29 cellular contexts compared by ENCODE assay signal in genomic region chr3:57851304-57851703, GRCh38.
"Had no signal": no experiment of that assay in that cellular context is flagged by ENCODE, and none has a peak within 500 bp of the region (broad histone marks: within the 10 kb centered on the region; RNA-seq: fewer than 3 reads in every experiment).

No MANE protein-coding gene starts in this region.

- H3K27ac Mint-ChIP-seq: stimulated activated memory B cell treated with anti-CD40 and anti-IgM and Interleukin-4, amounts not matched to agents 10 μg/mL and 1 μg/mL and 100 μg/mL, for 72 hours; stimulated activated naive B cell treated with anti-CD40 and anti-IgM and Interleukin-4, amounts not matched to agents 10 μg/mL and 1 μg/mL and 100 μg/mL, for 72 hours; stimulated activated naive CD8-positive, alpha-beta T cell treated with anti-CD3 and anti-CD28 coated beads, Interleukin-15, Interleukin-2, amounts not matched to agents 100 ng/mL and 50 ng/mL, for 24 hours; type B pancreatic cell had no signal

- H3K4me3 ChIP-seq: stomach, suprapubic skin, testis, thoracic aorta, thyroid gland, tibial artery, tibial nerve, transverse colon, upper lobe of left lung, upper lobe of right lung, uterus, vagina had no signal

- H3K4me1 Mint-ChIP-seq: stimulated activated effector memory CD8-positive, alpha-beta T cell treated with anti-CD3 and anti-CD28 coated beads, Interleukin-12 subunit alpha, Interleukin-12 subunit beta, amount 100 ng/mL, for 72 hours; stimulated activated naive B cell treated with anti-CD40 and anti-IgM and Interleukin-4, amounts not matched to agents 10 μg/mL and 1 μg/mL and 100 μg/mL, for 72 hours; stimulated activated naive CD8-positive, alpha-beta T cell treated with anti-CD3 and anti-CD28 coated beads, Interleukin-15, amount 100 ng/mL, for 72 hours had no signal

- H3K36me3 ChIP-seq: thyroid gland, transverse colon, uterus had no signal

- DNase-seq: stimulated activated CD4-positive, alpha-beta T cell treated with anti-CD3 and anti-CD28 coated beads, Interleukin-2, amount 100 ng/mL, for 48 hours; stimulated activated CD4-positive, alpha-beta T cell treated with anti-CD3 and anti-CD28 coated beads, Interleukin-4, amount 100 ng/mL, for 1 hour; stimulated activated CD4-positive, alpha-beta T cell treated with anti-CD3 and anti-CD28 coated beads, Interleukin-4, amount 100 ng/mL, for 24 hours; stimulated activated CD4-positive, alpha-beta T cell treated with anti-CD3 and anti-CD28 coated beads, Interleukin-4, amount 100 ng/mL, for 4 hours; stimulated activated CD8-positive, alpha-beta memory T cell treated with anti-CD3 and anti-CD28 coated beads, Interleukin-4, amount 100 ng/mL, for 48 hours; stimulated activated naive B cell treated with anti-CD40 and anti-IgM and Interleukin-4, amounts not matched to agents 10 μg/mL and 1 μg/mL and 100 μg/mL, for 72 hours; stimulated activated naive CD4-positive, alpha-beta T cell; stimulated activated naive CD4-positive, alpha-beta T cell treated with Interleukin-2 at 50 U/mL for 16 hours; stimulated activated naive CD8-positive, alpha-beta T cell treated with anti-CD3 and anti-CD28 coated beads, Interleukin-15, amount 100 ng/mL, for 72 hours; stimulated activated naive CD8-positive, alpha-beta T cell treated with anti-CD3 and anti-CD28 coated beads, Interleukin-15, Interleukin-2, amounts not matched to agents 100 U/mL and 50 U/mL, for 24 hours; stomach; substantia nigra; testis; thyroid gland; tibial artery; transverse colon; trophoblast cell; upper lobe of left lung; upper lobe of right lung; uterus had no signal

- FAIRE-seq: urothelium cell line had no signal

- H3K4me1 ChIP-seq: suprapubic skin, testis, tibial artery, transverse colon, upper lobe of left lung, upper lobe of right lung, uterus, vagina had no signal

- H3K27ac ChIP-seq: stomach, suprapubic skin, testis, thoracic aorta, thyroid gland, tibial artery, tibial nerve, transverse colon, upper lobe of left lung, upper lobe of right lung, uterus, vagina had no signal

- H3K27me3 Mint-ChIP-seq: stimulated activated memory B cell treated with anti-CD40 and anti-IgM and Interleukin-4, amounts not matched to agents 10 μg/mL and 1 μg/mL and 100 μg/mL, for 72 hours; stimulated activated naive B cell treated with anti-CD40 and anti-IgM and Interleukin-4, amounts not matched to agents 10 μg/mL and 1 μg/mL and 100 μg/mL, for 72 hours; stimulated activated naive CD8-positive, alpha-beta T cell treated with anti-CD3 and anti-CD28 coated beads, Interleukin-15, amount 100 ng/mL, for 72 hours; stimulated activated naive CD8-positive, alpha-beta T cell treated with anti-CD3 and anti-CD28 coated beads, Interleukin-15, Interleukin-2, amounts not matched to agents 100 ng/mL and 50 ng/mL, for 24 hours; type B pancreatic cell had no signal

- ATAC-seq: stimulated activated effector memory CD8-positive, alpha-beta T cell treated with anti-CD3 and anti-CD28 coated beads, Interleukin-12 subunit alpha, Interleukin-12 subunit beta, amount 100 ng/mL, for 72 hours; stimulated activated memory B cell treated with anti-CD40 and anti-IgM and Interleukin-4, amounts not matched to agents 10 μg/mL and 1 μg/mL and 100 μg/mL, for 72 hours; stimulated activated naive B cell treated with anti-CD40 and anti-IgM and Interleukin-4, amounts not matched to agents 10 μg/mL and 1 μg/mL and 100 μg/mL, for 72 hours; stimulated activated naive CD8-positive, alpha-beta T cell treated with anti-CD3 and anti-CD28 coated beads, Interleukin-15, amount 100 ng/mL, for 72 hours; stimulated activated naive CD8-positive, alpha-beta T cell treated with anti-CD3 and anti-CD28 coated beads, Interleukin-15, Interleukin-2, amounts not matched to agents 100 U/mL and 50 U/mL, for 24 hours; upper lobe of right lung had no signal

- H3K9me3 ChIP-seq: stomach, suprapubic skin, testis, thoracic aorta, thyroid gland, tibial artery, tibial nerve, transverse colon, upper lobe of left lung, upper lobe of right lung, uterus, vagina had no signal

- H3K27me3 ChIP-seq: stomach, suprapubic skin, testis, thyroid gland, tibial artery, tibial nerve, transverse colon, upper lobe of left lung, upper lobe of right lung, uterus, vagina had no signal

- H3K9me3 Mint-ChIP-seq: stimulated activated effector memory CD8-positive, alpha-beta T cell treated with anti-CD3 and anti-CD28 coated beads, Interleukin-12 subunit alpha, Interleukin-12 subunit beta, amount 100 ng/mL, for 72 hours; stimulated activated memory B cell treated with anti-CD40 and anti-IgM and Interleukin-4, amounts not matched to agents 10 μg/mL and 1 μg/mL and 100 μg/mL, for 72 hours; stimulated activated naive B cell treated with anti-CD40 and anti-IgM and Interleukin-4, amounts not matched to agents 10 μg/mL and 1 μg/mL and 100 μg/mL, for 72 hours; stimulated activated naive CD8-positive, alpha-beta T cell treated with anti-CD3 and anti-CD28 coated beads, Interleukin-15, amount 100 ng/mL, for 72 hours; stimulated activated naive CD8-positive, alpha-beta T cell treated with anti-CD3 and anti-CD28 coated beads, Interleukin-15, Interleukin-2, amounts not matched to agents 100 ng/mL and 50 ng/mL, for 24 hours; type B pancreatic cell had no signal

- H3K4me3 Mint-ChIP-seq: stimulated activated effector memory CD8-positive, alpha-beta T cell treated with anti-CD3 and anti-CD28 coated beads, Interleukin-12 subunit alpha, Interleukin-12 subunit beta, amount 100 ng/mL, for 72 hours; stimulated activated memory B cell treated with anti-CD40 and anti-IgM and Interleukin-4, amounts not matched to agents 10 μg/mL and 1 μg/mL and 100 μg/mL, for 72 hours; stimulated activated naive B cell treated with anti-CD40 and anti-IgM and Interleukin-4, amounts not matched to agents 10 μg/mL and 1 μg/mL and 100 μg/mL, for 72 hours; stimulated activated naive CD8-positive, alpha-beta T cell treated with anti-CD3 and anti-CD28 coated beads, Interleukin-15, amount 100 ng/mL, for 72 hours; stimulated activated naive CD8-positive, alpha-beta T cell treated with anti-CD3 and anti-CD28 coated beads, Interleukin-15, Interleukin-2, amounts not matched to agents 100 ng/mL and 50 ng/mL, for 24 hours; type B pancreatic cell had no signal
